In the genomic region with DNA sequence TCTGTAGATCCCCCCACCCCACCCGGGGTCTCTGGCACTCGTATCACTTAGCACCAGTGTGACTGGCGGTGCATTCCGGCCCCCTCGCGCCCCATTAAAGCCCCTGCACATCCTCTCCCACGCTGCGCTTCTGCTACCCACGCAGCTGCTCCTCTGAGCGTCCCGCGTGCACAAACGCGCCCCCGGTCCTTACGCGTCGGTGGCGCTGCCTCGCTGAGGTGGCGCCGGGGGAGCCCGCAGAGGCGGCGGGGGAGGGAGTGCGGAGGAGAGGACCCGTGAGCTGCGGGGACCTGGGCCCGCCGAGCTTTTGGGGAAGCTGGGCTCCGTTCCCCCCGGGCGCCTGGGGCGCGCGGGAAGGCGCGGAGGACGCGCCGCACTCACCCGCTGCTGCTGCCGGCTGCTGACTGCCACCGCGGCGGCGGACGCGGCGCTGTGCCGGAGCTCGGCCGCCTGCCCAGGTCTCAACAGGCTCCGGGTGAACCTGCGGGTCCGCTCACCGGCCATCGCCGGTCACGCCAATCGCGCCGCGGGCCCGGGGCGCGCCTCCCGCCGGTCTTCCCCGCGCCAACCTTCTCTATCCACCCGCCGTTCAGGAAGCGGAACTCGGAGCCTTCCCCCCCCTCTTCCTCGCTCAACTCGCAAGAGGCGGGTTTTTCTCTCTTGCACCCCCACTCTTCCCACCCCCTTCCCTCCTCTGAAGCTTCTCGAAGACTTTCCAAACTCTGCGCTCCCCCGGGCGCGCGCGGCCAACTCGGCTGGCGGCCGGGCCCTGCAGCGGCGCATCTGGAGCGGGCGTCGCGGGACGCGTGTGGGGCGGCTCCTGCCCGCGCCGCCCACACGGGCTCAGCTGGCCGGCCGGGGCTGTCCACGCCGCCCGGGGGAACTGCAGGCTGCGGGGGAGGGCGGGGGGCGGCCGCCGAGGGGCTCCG, we compare ENCODE assay signal across 8 cellular contexts. TPM values are rescaled to one million over a fixed set of nuclear protein-coding genes. Genes with fewer than 3 reads are reported as not detected.
DNase-seq lines count a peak whose midpoint lies in the region; ATAC-seq and TF ChIP-seq lines count a peak whose summit lies in the region.

Gene DOCK10 (minus strand): TSS at position 598 of the 929 bp plus-strand sequence. CDS start 94 bp downstream, at position 504.

- peak; percentile 21 for DNase-seq in NCI-H510A (lab: John Stamatoyannopoulos, UW)
- no peak for DNase-seq in NCI-H510A treated with DMSO at 0.1 percent for 48 hours (lab: John Stamatoyannopoulos, UW)
- no peak for DNase-seq in Panc1 (ENCODE audit: low read depth, low spot score)
- DNase-seq in activated gamma-delta T cell treated with Interleukin-2 at 50 U/mL for 16 hours: peak; percentile 50
- peak; percentile 77 for DNase-seq in globus pallidus (ENCODE audit: low spot score)
- peak; percentile 94 for DNase-seq in osteoblast (ENCODE audit: insufficient read length, low spot score, missing footprints)
- peak; percentile 69 for DNase-seq in type B pancreatic cell (ENCODE audit: extremely low spot score, unreplicated experiment)

- POLR2A ChIA-PET in Panc1 (lab: Charles Lee): interaction anchor here (0.6 kb wide), 1 partner anchor 10 kb away, joined by 10 read pairs; no protein-coding TSS in a partner anchor

- H3K4me1 ChIP-seq in Panc1 (ENCODE audit: control insufficient read depth, insufficient read depth, low read length): peaks cover 5% of the 10 kb centered on the region; the same call in 1 of the 2 replicates
- H3K4me1 ChIP-seq in osteoblast (ENCODE audit: insufficient read depth, low read length): peaks cover 32% of the 10 kb centered on the region

- H3K27me3 Mint-ChIP-seq in type B pancreatic cell: peaks cover 89% of the 10 kb centered on the region

- H3K4me2 ChIP-seq in osteoblast (ENCODE audit: insufficient read depth, low read length): peak within 1 kb of the TSS; percentile 81

- peaks cover 7% of the 10 kb centered on the region for H3K4me1 Mint-ChIP-seq in type B pancreatic cell (ENCODE audit: unreplicated experiment)

- H3K27me3 ChIP-seq in Panc1 (ENCODE audit: control insufficient read depth, insufficient read depth, low read length): peaks cover 48% of the 10 kb centered on the region
- no peaks in the 10 kb centered on the region for H3K27me3 ChIP-seq in osteoblast (ENCODE audit: insufficient read depth, low read length)

- H3K9me3 Mint-ChIP-seq in type B pancreatic cell: no peaks in the 10 kb centered on the region

- peaks cover 60% of the 10 kb centered on the region for H3K79me2 ChIP-seq in osteoblast (ENCODE audit: insufficient read depth, low read length)

- in situ Hi-C loops in Panc1 (cut with HindIII; ENCODE audit: low pct_unique_long_range_greater_than_20kb, low sequenced_read_pairs): no loop called here

- H3K4me3 Mint-ChIP-seq in type B pancreatic cell: peak within 1 kb of the TSS; percentile 85

- peaks cover 20% of the 10 kb centered on the region for H4K20me1 ChIP-seq in osteoblast (ENCODE audit: insufficient read depth, low read length)

- no peaks in the 10 kb centered on the region for H3K36me3 Mint-ChIP-seq in type B pancreatic cell

- peak within 1 kb of the TSS; percentile 92 for H2AFZ ChIP-seq in osteoblast (ENCODE audit: low read length)

- peak; percentile 35 for TF ChIP-seq CTCF in Panc1 (IDR thresholded peaks at IDR 0.05)
- no peak for TF ChIP-seq CTCF in osteoblast (IDR thresholded peaks at IDR 0.05; ENCODE audit: extremely low read depth, low read depth, low read length)
- TF ChIP-seq CTCF in type B pancreatic cell (conservative IDR thresholded peaks at IDR 0.05): no peak

- H3K4me3 ChIP-seq in Panc1 (ENCODE audit: low read depth in 2 of 2, low read length in 2 of 2): peak within 1 kb of the TSS; percentile 50 to 54
- peak within 1 kb of the TSS; percentile 79 for H3K4me3 ChIP-seq in osteoblast (ENCODE audit: insufficient read depth, low read length)

- H3K36me3 ChIP-seq in Panc1 (ENCODE audit: control insufficient read depth, insufficient read depth, low read length): no peaks in the 10 kb centered on the region
- no peaks in the 10 kb centered on the region for H3K36me3 ChIP-seq in osteoblast (ENCODE audit: insufficient read depth, low read length)

- peak; percentile 28 for ATAC-seq in HG02938 (IDR thresholded peaks at IDR 0.05; ENCODE audit: unreplicated experiment)
- ATAC-seq in Panc1: peak; percentile 78

- CTCF ChIA-PET in Panc1 (lab: Charles Lee): interaction anchor here (0.6 kb wide), 3 partner anchors 24 to 583 kb away, joined by 3 to 11 read pairs (median 3); no protein-coding TSS in a partner anchor

- no TSS peak for BruUV-seq in Panc1 (replicated peaks; lab: Mats Ljungman, UMichigan)

- no peak within 1 kb of the TSS for H3K27ac ChIP-seq in Panc1 (ENCODE audit: low read length)
- H3K27ac ChIP-seq in osteoblast (ENCODE audit: low read depth, low read length): peak within 1 kb of the TSS; percentile 62

- H3K9me3 ChIP-seq in Panc1 (ENCODE audit: control insufficient read depth, insufficient read depth, low read depth, low read length): no peaks in the 10 kb centered on the region
- no peaks in the 10 kb centered on the region for H3K9me3 ChIP-seq in osteoblast (ENCODE audit: low read depth, low read length)

- peak within 1 kb of the TSS; percentile 26 for H3K27ac Mint-ChIP-seq in type B pancreatic cell

- intact Hi-C loops in Panc1 (cut with micrococcal nuclease; ENCODE audit: unreplicated experiment): no loop called here

RNA-seq across cellular contexts. Expression of gene DOCK10, which starts in this region (rescaled TPM):
- 5.8 TPM for total RNA-seq in Panc1 (2021; ENCODE audit: unreplicated experiment)
- polyA plus RNA-seq in Panc1 (2012; ENCODE audit: insufficient read length): 1.1 TPM
- 33.3 and 38.3 TPM in 2 replicates for total RNA-seq in osteoblast
- 1.7 and 3.5 TPM in 2 replicates for total RNA-seq in type B pancreatic cell (ENCODE audit: low replicate concordance)

Comparison
In these comparisons a context has a peak if more than half of its experiments do, and no peak if none do; other contexts are left out.
1. DNase-seq: peak in NCI-H510A (single experiment), activated gamma-delta T cell treated with Interleukin-2 at 50 U/mL for 16 hours (single experiment), globus pallidus (single experiment), osteoblast (single experiment) and type B pancreatic cell (single experiment); none in NCI-H510A treated with DMSO at 0.1 percent for 48 hours (single experiment) and Panc1 (single experiment).